In the genomic region with DNA sequence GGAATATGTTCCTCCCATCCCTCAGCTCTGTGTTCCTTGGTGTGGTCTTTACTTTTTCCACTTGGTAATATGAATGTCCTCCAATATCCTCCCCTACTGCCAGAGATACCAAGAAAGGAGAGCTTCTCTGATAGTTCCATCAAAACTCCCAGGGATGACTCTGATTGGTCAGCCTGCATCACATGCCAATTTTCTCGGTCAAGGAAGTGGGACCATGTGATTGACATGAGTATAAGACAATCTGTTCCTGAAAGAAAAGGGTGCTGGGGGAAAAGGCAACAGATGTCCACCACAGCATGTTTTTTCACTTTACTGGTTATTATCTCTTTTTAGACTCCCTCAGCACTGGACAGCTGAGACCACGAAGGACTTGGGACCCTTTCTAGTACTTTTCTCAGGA, we compare ENCODE assay signal across 3 cellular contexts.
TF ChIP-seq lines count a peak whose summit lies in the region.

No MANE protein-coding gene starts in this region.

TF ChIP-seq in IMR-90, 13 proteins besides CTCF, POLR2A, EP300 and RAD21:
- TF ChIP-seq USF2 (IDR thresholded peaks at IDR 0.05; ENCODE audit: low read depth, low read length), result peak; percentile 38; the same call in 1 of the 2 replicates

TF ChIP-seq in WTC11, 78 proteins besides CTCF, POLR2A, EP300 and RAD21:
- TF ChIP-seq USF2 (CRISPR knock-in tag; IDR thresholded peaks at IDR 0.05), result peak; percentile 32; the same call in 1 of the 2 replicates

TF ChIP-seq in H1, 55 proteins besides CTCF, POLR2A, EP300 and RAD21:
- 0 out of 2 replicates have a peak, but pooled peaks have one; percentile 4 for TF ChIP-seq USF2 (IDR thresholded peaks at IDR 0.05; ENCODE audit: low read length)
